ENCODE assay signal across 9 cellular contexts in genomic region chr16:23124315-23124714, GRCh38. TPM values are rescaled to one million over a fixed set of nuclear protein-coding genes. Genes with fewer than 3 reads are reported as not detected.
A peak's percentile ranks its signal among the peaks of the same experiment; 100 is the strongest.
DNase-seq lines count a peak whose midpoint lies in the region; ATAC-seq and TF ChIP-seq lines count a peak whose summit lies in the region.
"Had no signal": no experiment of that assay in that cellular context is flagged by ENCODE, and none has a peak within 500 bp of the region (broad histone marks: within the 10 kb centered on the region; RNA-seq: fewer than 3 reads in every experiment).

No MANE protein-coding gene starts in this region.

- H3K9me3 ChIP-seq in heart right ventricle: no peaks in the 10 kb centered on the region
- H3K9me3 ChIP-seq: tibial nerve had no signal

- no peaks in the 10 kb centered on the region for H3K27me3 ChIP-seq in heart right ventricle
- H3K27me3 ChIP-seq: cardiac muscle cell, tibial nerve had no signal

- DNase-seq in HS-5 (ENCODE audit: low read depth) (peak; percentile 49), heart right ventricle (no peak)
- DNase-seq in stimulated activated CD8-positive, alpha-beta memory T cell treated with anti-CD3 and anti-CD28 coated beads, Interleukin-4, amount 100 ng/mL, for 48 hours: no peak

- no peak overlapping the region for H3K4me3 ChIP-seq in heart right ventricle
- H3K4me3 ChIP-seq: cardiac muscle cell, tibial nerve had no signal

- intact Hi-C loops in heart right ventricle (cut with DNase I): no loop called here

- no peak for TF ChIP-seq CTCF in heart right ventricle (IDR thresholded peaks at IDR 0.05)

- 51 to 67% methylated on average over 8 of the region's 8 CpGs for WGBS in heart right ventricle, 2 donors

- H3K27ac ChIP-seq in angular gyrus (ENCODE audit: low read depth, low read length) (peak overlapping the region; percentile 59), heart right ventricle (peak overlapping the region; percentile 54 to 84 (median 71)), temporal lobe (ENCODE audit: low read depth, low read length) (peak overlapping the region; percentile 58)
- H3K27ac ChIP-seq: cardiac muscle cell, tibial nerve had no signal

- ATAC-seq in heart right ventricle: peak; percentile 73 to 95 (median 92)
- no peak for ATAC-seq in GM21529 (IDR thresholded peaks at IDR 0.05; ENCODE audit: unreplicated experiment)
- ATAC-seq in HG02588 (IDR thresholded peaks at IDR 0.05; ENCODE audit: unreplicated experiment): no peak

- H3K4me1 ChIP-seq in heart right ventricle: peaks cover 0 to 70% (median 39%) of the 10 kb centered on the region in 9 donors

- no peaks in the 10 kb centered on the region for H3K36me3 ChIP-seq in heart right ventricle
- H3K36me3 ChIP-seq: cardiac muscle cell, tibial nerve had no signal

RNA-seq across cellular contexts. Expression of gene USP31, which starts 24.9 kb away (rescaled TPM):
- total RNA-seq in heart right ventricle (10 to 100 TPM; 19.0 to 32.1 (median 23.2) TPM), temporal lobe (25.1 TPM)
- 10 to 100 TPM in 1 of 2 donors, 1 to 10 TPM in 1; 8.9 to 21.8 TPM for polyA plus RNA-seq in heart right ventricle

RNA-seq across cellular contexts. Expression of gene SCNN1G, which starts 58.2 kb away (rescaled TPM):
- under 1 TPM in 3 of 10 donors, not detected in 7; 0.05 to 0.30 (median 0.12) TPM for total RNA-seq in heart right ventricle
- under 1 TPM in 1 of 2 donors, not detected in 1; 0.03 TPM for polyA plus RNA-seq in heart right ventricle
- 0.98 TPM for total RNA-seq in temporal lobe
- total RNA-seq: cardiac muscle cell had no signal
- polyA plus RNA-seq: cardiac muscle cell had no signal

Comparison
In these comparisons a context has a peak if more than half of its experiments do, and no peak if none do; other contexts are left out.
1. ATAC-seq: peak in heart right ventricle (8 of 8); none in GM21529 (single experiment) and HG02588 (single experiment).
2. Peak in every context shown above with its lines, with median percentiles within 50 percentile points of each other: H3K27ac ChIP-seq.